In the genomic region with DNA sequence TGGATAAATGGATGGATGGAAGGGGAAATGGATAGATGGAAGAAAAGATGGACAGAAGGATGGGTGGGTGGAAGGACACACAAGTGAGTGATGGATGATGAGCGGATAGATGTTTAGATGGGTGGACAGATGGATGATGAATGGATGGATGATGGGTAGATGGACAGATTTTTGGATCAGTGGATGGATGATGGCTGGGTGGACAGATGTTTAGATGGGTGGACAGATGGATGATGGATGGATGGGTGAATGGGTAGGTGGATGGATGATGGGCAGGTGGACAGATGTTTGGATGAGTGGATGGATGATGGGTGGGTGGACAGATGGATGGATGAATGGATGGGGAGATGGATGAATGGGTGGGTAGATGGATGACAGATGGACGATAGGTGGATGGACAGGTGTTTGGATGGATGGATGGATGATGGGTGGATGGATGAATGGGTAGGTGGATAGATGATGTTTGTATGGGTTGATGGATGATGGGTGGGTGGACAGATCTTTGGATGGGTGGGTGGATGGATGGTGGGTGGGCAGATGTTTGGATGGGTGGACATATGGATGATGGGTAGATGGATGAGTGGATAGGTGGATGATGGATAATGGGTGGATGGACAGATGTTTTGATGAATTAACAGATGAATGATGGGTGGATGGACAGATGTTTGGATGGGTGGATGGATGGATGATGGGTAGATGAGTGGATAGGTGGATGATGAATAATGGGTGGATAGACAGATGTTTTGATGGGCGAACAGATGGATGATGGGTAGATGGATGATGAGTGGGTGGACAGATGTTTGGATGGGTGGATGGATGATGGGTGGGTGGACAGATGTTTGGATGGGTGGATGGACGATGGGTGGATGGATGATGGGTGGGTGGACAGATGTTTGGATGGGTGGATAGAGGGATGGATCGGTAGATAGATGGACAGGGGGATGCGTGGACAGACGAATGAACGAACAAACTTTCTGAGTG, we compare ENCODE assay signal across 26 cellular contexts. TPM values are rescaled to one million over a fixed set of nuclear protein-coding genes. Genes with fewer than 3 reads are reported as not detected.
DNase-seq lines count a peak whose midpoint lies in the region; ATAC-seq, FAIRE-seq and TF ChIP-seq lines count a peak whose summit lies in the region.
"Had no signal": no experiment of that assay in that cellular context is flagged by ENCODE, and none has a peak within 500 bp of the region (broad histone marks: within the 10 kb centered on the region; RNA-seq: fewer than 3 reads in every experiment).

No MANE protein-coding gene starts in this region.

- peak overlapping the region; percentile 31 for H3K14ac ChIP-seq in neuronal stem cell (ENCODE audit: low read length)

- H2BK120ac ChIP-seq in neuronal stem cell (ENCODE audit: low read depth, low read length) = no peak overlapping the region

- H3K4me2 ChIP-seq in HepG2 (ENCODE audit: low read depth, low read length) (no peak overlapping the region), neuronal stem cell (ENCODE audit: insufficient read depth, low read length, poor library complexity, severe bottlenecking) (no peak overlapping the region)
- H3K4me2 ChIP-seq: BLaER1, SK-N-SH had no signal

- TF ChIP-seq CTCF in HepG2 (CRISPR knock-in tag; IDR thresholded peaks at IDR 0.05) = no peak
- no peak for TF ChIP-seq CTCF in right lobe of liver (IDR thresholded peaks at IDR 0.05)

- BruUV-seq in HepG2 (replicated peaks; lab: Mats Ljungman, UMichigan) = no TSS peak

- 97% methylated on average over 8 of the region's 8 CpGs for WGBS in HepG2 (ENCODE audit: low lambda C conversion rate)
- WGBS in right lobe of liver (ENCODE audit: insufficient coverage, low coverage, low lambda C conversion rate, missing lambda C conversion rate) = 93% methylated on average over 8 of the region's 8 CpGs
- WGBS in neuronal stem cell (ENCODE audit: extremely low coverage in 2 of 2, insufficient read length in 2 of 2, insufficient replicate concordance in 1 of 2), 2 donors = 100% methylated on average over 1 of the region's 8 CpGs; no CpG with 5 or more reads in 1 of the 2 donors

- TF ChIP-seq RAD21 in HepG2 (CRISPR knock-in tag; IDR thresholded peaks at IDR 0.05) = no peak

- H3K23ac ChIP-seq in neuronal stem cell (ENCODE audit: low read depth, low read length, poor library complexity) = no peak overlapping the region

- H3K79me1 ChIP-seq in neuronal stem cell (ENCODE audit: low read depth, low read length) = peaks cover 9% of the 10 kb centered on the region

- H3K79me2 ChIP-seq in HepG2 (ENCODE audit: insufficient read depth, low read length) = peaks cover 8% of the 10 kb centered on the region

- H2AFZ ChIP-seq in HepG2 (ENCODE audit: low read length) (no peak overlapping the region), neuronal stem cell (ENCODE audit: low read length) (no peak overlapping the region)

- POLR2A ChIA-PET in HepG2 (lab: Yijun Ruan, JAX) = interaction anchor here (1.5 kb wide), 1 partner anchor 304 kb away, joined by 3 read pairs; no protein-coding TSS in a partner anchor
- POLR2A ChIA-PET in HEK293T (lab: Yijun Ruan, JAX) = no interaction called here

- no peaks in the 10 kb centered on the region for H3K36me3 Mint-ChIP-seq in effector memory CD8-positive, alpha-beta T cell (ENCODE audit: insufficient read depth)

- H2BK5ac ChIP-seq in neuronal stem cell (ENCODE audit: low read length) = no peak overlapping the region

- H3K4me3 Mint-ChIP-seq in effector memory CD8-positive, alpha-beta T cell = no peak overlapping the region
- H3K4me3 Mint-ChIP-seq: CD4-positive, CD25-positive, alpha-beta regulatory T cell had no signal

- TF ChIP-seq POLR2A in HepG2 (IDR thresholded peaks at IDR 0.05; ENCODE audit: insufficient read depth in 1 of 2, low read depth in 2 of 2, low read length in 2 of 2) = no peak
- no peak for TF ChIP-seq POLR2A in right lobe of liver (IDR thresholded peaks at IDR 0.05)

- ATAC-seq in HepG2 (no peak), right lobe of liver (no peak)
- no peak for ATAC-seq in effector memory CD8-positive, alpha-beta T cell (replicated peaks)
- ATAC-seq: GM12878, HCT116 had no signal

- no peaks in the 10 kb centered on the region for H3K27me3 Mint-ChIP-seq in effector memory CD8-positive, alpha-beta T cell
- H3K27me3 Mint-ChIP-seq: CD4-positive, CD25-positive, alpha-beta regulatory T cell had no signal

- H3K18ac ChIP-seq in neuronal stem cell (ENCODE audit: low read length) = no peak overlapping the region

- H4K91ac ChIP-seq in neuronal stem cell (ENCODE audit: low read depth, low read length, poor library complexity) = no peak overlapping the region

- H3K4me1 ChIP-seq in HepG2 (ENCODE audit: insufficient read depth, low read length) = peaks cover 50% of the 10 kb centered on the region
- H3K4me1 ChIP-seq in right lobe of liver = peaks cover 0 to 42% (median 18%) of the 10 kb centered on the region in 4 donors
- H3K4me1 ChIP-seq in neuronal stem cell (ENCODE audit: control insufficient read depth in 2 of 2, insufficient read depth in 1 of 2, low read depth in 1 of 2, low read length in 2 of 2) = no peaks in the 10 kb centered on the region
- H3K4me1 ChIP-seq: BLaER1 had no signal

- CTCF ChIA-PET in HepG2 (lab: Yijun Ruan, JAX; ENCODE audit: low intra/inter-chr PET ratio, low total read pairs) (no interaction called here), HEK293T (lab: Yijun Ruan, JAX) (interaction anchor here (0.6 kb wide), 1 partner anchor 90 kb away, joined by 7 read pairs; no protein-coding TSS in a partner anchor)

- no peaks in the 10 kb centered on the region for H3K9me3 Mint-ChIP-seq in effector memory CD8-positive, alpha-beta T cell

- in situ Hi-C loops in HepG2 (cut with HindIII; ENCODE audit: extremely low pct_ligation_motif_present, low pct_unique_long_range_greater_than_20kb) = no loop called here
- in situ Hi-C loops in G401 (cut with HindIII; ENCODE audit: low sequenced_read_pairs) = no loop called here

- H3K27me3 ChIP-seq in HepG2 (ENCODE audit: control insufficient read depth in 1 of 2, insufficient read depth in 2 of 2, low read length in 2 of 2) (no peaks in the 10 kb centered on the region), right lobe of liver (no peaks in the 10 kb centered on the region), neuronal stem cell (ENCODE audit: control insufficient read depth in 3 of 3, insufficient read depth in 3 of 3, low read depth in 1 of 3, low read length in 3 of 3) (no peaks in the 10 kb centered on the region)
- H3K27me3 ChIP-seq: BLaER1 had no signal

- H4K8ac ChIP-seq in neuronal stem cell (ENCODE audit: low read depth, low read length) = no peak overlapping the region

- no peak overlapping the region for H3K4ac ChIP-seq in neuronal stem cell (ENCODE audit: low read length)

- H3K4me1 Mint-ChIP-seq in effector memory CD8-positive, alpha-beta T cell (ENCODE audit: low read depth in 2 of 2) = peaks cover 7 to 18% of the 10 kb centered on the region in 2 donors

- H2BK12ac ChIP-seq in neuronal stem cell (ENCODE audit: low read length) = peak overlapping the region; percentile 46

- intact Hi-C loops in HepG2 (cut with micrococcal nuclease; ENCODE audit: unreplicated experiment) (no loop called here), right lobe of liver (cut with DNase I) (no loop called here)

- H3K9me3 ChIP-seq in HepG2 (ENCODE audit: low read length) = no peaks in the 10 kb centered on the region
- no peaks in the 10 kb centered on the region for H3K9me3 ChIP-seq in right lobe of liver
- H3K9me3 ChIP-seq in neuronal stem cell (replicated peaks in 1 of 2; ENCODE audit: control insufficient read depth in 2 of 2, insufficient read depth in 1 of 2, low read depth in 1 of 2, low read length in 2 of 2) = peaks cover 0 to 3% of the 10 kb centered on the region in 2 donors
- H3K9me3 ChIP-seq: BLaER1, SK-N-SH had no signal

- DNase-seq in HepG2 (ENCODE audit: low spot score) (no peak), right lobe of liver (no peak), HEK293T (ENCODE audit: extremely low spot score) (no peak), neuronal stem cell (ENCODE audit: low spot score) (no peak), RPMI8226 (no peak), NCI-H748 treated with DMSO at 0.1 percent for 48 hours (lab: John Stamatoyannopoulos, UW) (no peak), G401 (ENCODE audit: low spot score) (no peak)
- DNase-seq in effector memory CD8-positive, alpha-beta T cell = no peak
- DNase-seq: CD4-positive, CD25-positive, alpha-beta regulatory T cell; GDM1; KBM-7; MV-4-11; NCI-H1105; NCI-H146; NCI-H1930; NCI-H2107; NCI-H524; NCI-H774; SK-N-SH had no signal

- peak overlapping the region; percentile 2 to 11 for H3K27ac Mint-ChIP-seq in effector memory CD8-positive, alpha-beta T cell

- no peak overlapping the region for H2BK15ac ChIP-seq in neuronal stem cell (ENCODE audit: low read length)

- H3K27ac ChIP-seq in HepG2 (ENCODE audit: extremely low read length, insufficient read depth, low read length) = no peak overlapping the region
- no peak overlapping the region for H3K27ac ChIP-seq in right lobe of liver
- no peak overlapping the region for H3K27ac ChIP-seq in neuronal stem cell (replicated peaks; ENCODE audit: low read length)
- H3K27ac ChIP-seq: BLaER1 had no signal

- no peak overlapping the region for H3K9ac ChIP-seq in HepG2 (ENCODE audit: insufficient read depth, low read depth, low read length)
- peak overlapping the region; percentile 21 for H3K9ac ChIP-seq in neuronal stem cell (ENCODE audit: low read depth, low read length, poor library complexity)
- H3K9ac ChIP-seq: BLaER1, SK-N-SH had no signal

- H2AK5ac ChIP-seq in neuronal stem cell (ENCODE audit: low read depth, low read length) = peak overlapping the region; percentile 25

- H3K36me3 ChIP-seq in HepG2 (replicated peaks in 1 of 2; ENCODE audit: control insufficient read depth in 1 of 2, insufficient read depth in 2 of 2, low read length in 2 of 2) (peaks cover 7 to 34% of the 10 kb centered on the region in 2 experiments), right lobe of liver (no peaks in the 10 kb centered on the region), neuronal stem cell (replicated peaks in 1 of 2; ENCODE audit: control insufficient read depth in 2 of 2, insufficient read depth in 2 of 2, low read length in 2 of 2) (peaks cover 8 to 14% of the 10 kb centered on the region in 2 donors)

- no peaks in the 10 kb centered on the region; the same call in 1 of the 2 replicates for H4K20me1 ChIP-seq in HepG2 (ENCODE audit: insufficient read depth, low read length)

- no peak for FAIRE-seq in HepG2 (lab: Jason Lieb, UNC)
- FAIRE-seq: GM12878, GM19239, RCC 7860 had no signal

- TF ChIP-seq EP300 in HepG2 (IDR thresholded peaks at IDR 0.05; ENCODE audit: low read depth in 2 of 2, low read length in 2 of 2) (no peak), HepG2 (CRISPR knock-in tag; IDR thresholded peaks at IDR 0.05; ENCODE audit: borderline replicate concordance) (no peak)

- H3K4me3 ChIP-seq in HepG2 (replicated peaks in 1 of 3; ENCODE audit: insufficient read depth in 1 of 3, low read depth in 2 of 3, low read length in 3 of 3) (no peak overlapping the region), right lobe of liver (no peak overlapping the region), neuronal stem cell (ENCODE audit: low read length in 2 of 2) (no peak overlapping the region)
- H3K4me3 ChIP-seq: BLaER1, GM12878 had no signal

RNA-seq across cellular contexts. Expression of gene CERS4, which starts 39.5 kb away (rescaled TPM):
- total RNA-seq in HepG2 (2016; rRNA removed; fragmentation: Illumina TruSeq; extraction: Trizol) (47.4 and 83.5 TPM in 2 replicates), right lobe of liver (10 to 100 TPM; 38.6 to 75.4 (median 58.3) TPM)
- total RNA-seq in HepG2 (2016; cell fraction: cytosol; rRNA removed; fragmentation: Illumina TruSeq; extraction: Trizol; ENCODE audit: low read depth) = 54.7 and 67.0 TPM in 2 replicates
- 42.9 and 82.5 TPM in 2 replicates for total RNA-seq in HepG2 (2016; cell fraction: insoluble cytoplasmic fraction; rRNA removed; fragmentation: Illumina TruSeq; extraction: Trizol)
- total RNA-seq in HepG2 (2016; cell fraction: membrane; rRNA removed; fragmentation: Illumina TruSeq; extraction: Trizol) = 68.0 and 79.4 TPM in 2 replicates
- total RNA-seq in HepG2 (2016; cell fraction: nucleus; rRNA removed; fragmentation: Illumina TruSeq; extraction: Trizol) = 76.2 and 78.4 TPM in 2 replicates
- polyA plus RNA-seq in HepG2 (2011; rRNA removed) = 74.7 and 97.6 TPM in 2 replicates
- polyA plus RNA-seq in HepG2 (2011; cell fraction: cytosol; rRNA removed) = 78.3 and 82.4 TPM in 2 replicates
- polyA plus RNA-seq in HepG2 (2011; cell fraction: nucleus; rRNA removed) = 83.2 and 92.3 TPM in 2 replicates
- polyA plus RNA-seq in HepG2 (2012) = 34.1 and 40.8 TPM in 2 replicates
- 47.5 and 59.8 TPM in 2 replicates for polyA plus RNA-seq in HepG2 (2016; cell fraction: cytosol; fragmentation: Illumina TruSeq; extraction: Trizol; ENCODE audit: low read depth)
- polyA plus RNA-seq in HepG2 (2016; cell fraction: insoluble cytoplasmic fraction; fragmentation: Illumina TruSeq; extraction: Trizol; ENCODE audit: low read depth) = 44.2 and 45.5 TPM in 2 replicates
- polyA plus RNA-seq in HepG2 (2016; cell fraction: membrane; fragmentation: Illumina TruSeq; extraction: Trizol; ENCODE audit: low read depth) = 53.9 and 57.1 TPM in 2 replicates
- polyA plus RNA-seq in HepG2 (2016; cell fraction: nucleus; fragmentation: Illumina TruSeq; extraction: Trizol; ENCODE audit: insufficient read depth, low read depth) = 122 and 128 TPM in 2 replicates
- 0.19 and 131 TPM in 2 replicates for polyA minus RNA-seq in HepG2 (2011; rRNA and poly(A)+ RNA removed; ENCODE audit: low replicate concordance)
- 24.3 and 31.5 TPM in 2 replicates for polyA minus RNA-seq in HepG2 (2011; cell fraction: cytosol; rRNA and poly(A)+ RNA removed)
- 20.2 and 23.6 TPM in 2 replicates for polyA minus RNA-seq in HepG2 (2011; cell fraction: nucleus; rRNA and poly(A)+ RNA removed)
- polyA plus RNA-seq in neuronal stem cell (2013, experiment 1 of 2) = 65.3 TPM
- polyA plus RNA-seq in neuronal stem cell (2013, experiment 2 of 2) = 62.5 TPM
- total RNA-seq in G401 (2014; rRNA removed; shearing (Covaris generic)) = 81.1 and 102 TPM in 2 replicates
- total RNA-seq: HT-29, LHCN-M2 had no signal

RNA-seq across cellular contexts. Expression of gene CD320, which starts 59.5 kb away (rescaled TPM):
- total RNA-seq in HepG2 (2016; rRNA removed; fragmentation: Illumina TruSeq; extraction: Trizol) (44.4 and 99.9 TPM in 2 replicates), right lobe of liver (10 to 100 TPM in 5 of 6 experiments, 1 to 10 TPM in 1; 8.8 to 43.2 (median 11.5) TPM)
- 33.7 and 41.4 TPM in 2 replicates for total RNA-seq in HepG2 (2016; cell fraction: cytosol; rRNA removed; fragmentation: Illumina TruSeq; extraction: Trizol; ENCODE audit: low read depth)
- total RNA-seq in HepG2 (2016; cell fraction: insoluble cytoplasmic fraction; rRNA removed; fragmentation: Illumina TruSeq; extraction: Trizol) = 38.7 and 105 TPM in 2 replicates
- 46.2 and 54.2 TPM in 2 replicates for total RNA-seq in HepG2 (2016; cell fraction: membrane; rRNA removed; fragmentation: Illumina TruSeq; extraction: Trizol)
- total RNA-seq in HepG2 (2016; cell fraction: nucleus; rRNA removed; fragmentation: Illumina TruSeq; extraction: Trizol) = 71.9 and 97.9 TPM in 2 replicates
- polyA plus RNA-seq in HepG2 (2011; rRNA removed) = 79.9 and 83.1 TPM in 2 replicates
- 83.1 and 180 TPM in 2 replicates for polyA plus RNA-seq in HepG2 (2011; cell fraction: cytosol; rRNA removed)
- 74.5 and 85.3 TPM in 2 replicates for polyA plus RNA-seq in HepG2 (2011; cell fraction: nucleus; rRNA removed)
- 39.6 and 41.4 TPM in 2 replicates for polyA plus RNA-seq in HepG2 (2012)
- 44.2 and 49.5 TPM in 2 replicates for polyA plus RNA-seq in HepG2 (2016; cell fraction: cytosol; fragmentation: Illumina TruSeq; extraction: Trizol; ENCODE audit: low read depth)
- 44.8 and 52.3 TPM in 2 replicates for polyA plus RNA-seq in HepG2 (2016; cell fraction: insoluble cytoplasmic fraction; fragmentation: Illumina TruSeq; extraction: Trizol; ENCODE audit: low read depth)
- polyA plus RNA-seq in HepG2 (2016; cell fraction: membrane; fragmentation: Illumina TruSeq; extraction: Trizol; ENCODE audit: low read depth) = 41.2 and 46.0 TPM in 2 replicates
- 165 and 175 TPM in 2 replicates for polyA plus RNA-seq in HepG2 (2016; cell fraction: nucleus; fragmentation: Illumina TruSeq; extraction: Trizol; ENCODE audit: insufficient read depth, low read depth)
- polyA minus RNA-seq in HepG2 (2011; rRNA and poly(A)+ RNA removed; ENCODE audit: low replicate concordance) = 58.2 and 70.2 TPM in 2 replicates
- polyA minus RNA-seq in HepG2 (2011; cell fraction: cytosol; rRNA and poly(A)+ RNA removed) = 23.7 and 37.5 TPM in 2 replicates
- 8.4 and 8.7 TPM in 2 replicates for polyA minus RNA-seq in HepG2 (2011; cell fraction: nucleus; rRNA and poly(A)+ RNA removed)
- polyA plus RNA-seq in neuronal stem cell (2013, experiment 1 of 2) = 28.0 TPM
- polyA plus RNA-seq in neuronal stem cell (2013, experiment 2 of 2) = 26.3 TPM
- total RNA-seq in G401 (2014; rRNA removed; shearing (Covaris generic)) = 141 and 173 TPM in 2 replicates
